In the genomic region with DNA sequence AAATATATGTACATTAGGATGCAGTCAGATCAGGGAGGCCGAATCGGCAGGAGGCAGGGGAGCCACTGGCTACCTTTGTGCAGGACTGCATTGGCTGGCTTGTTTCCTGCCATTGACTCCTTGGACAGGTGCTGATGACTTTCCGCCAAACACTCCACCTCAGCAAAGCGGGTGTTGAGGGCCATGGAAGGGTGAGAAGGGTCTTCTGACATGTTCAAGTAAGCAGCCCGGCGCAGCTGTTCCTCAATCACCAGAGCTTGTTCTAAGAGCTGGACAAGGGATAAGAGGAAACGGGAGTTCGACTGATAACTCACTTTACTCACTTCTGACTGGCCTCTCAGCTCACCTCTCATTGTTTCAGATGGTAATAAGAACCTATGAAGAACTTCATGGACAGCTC, we compare ENCODE assay signal across 19 cellular contexts.
"Had no signal": no experiment of that assay in that cellular context is flagged by ENCODE, and none has a peak within 500 bp of the region (broad histone marks: within the 10 kb centered on the region; RNA-seq: fewer than 3 reads in every experiment).

No MANE protein-coding gene starts in this region.

- H3K27ac ChIP-seq: esophagus muscularis mucosa, left lung, prostate gland, skin epidermis had no signal

- FAIRE-seq: colon had no signal

- DNase-seq: activated CD4-positive, alpha-beta T cell treated with anti-CD3 and anti-CD28 coated beads, Interleukin-2, amount 50 U/mL, for 4 hours; activated naive CD4-positive, alpha-beta T cell treated with Interleukin-2 at 50 U/mL for 16 hours; caudate nucleus; hippocampal formation; kidney; left lung; occipital lobe; right cardiac atrium; stimulated activated CD4-positive, alpha-beta T cell treated with anti-CD3 and anti-CD28 coated beads, Interleukin-15, amount 100 ng/mL, for 24 hours; stimulated activated CD4-positive, alpha-beta T cell treated with anti-CD3 and anti-CD28 coated beads, Interleukin-4, amount 100 ng/mL, for 1 hour; stimulated activated naive CD4-positive, alpha-beta T cell; trophoblast cell had no signal

- H3K4me3 Mint-ChIP-seq: activated T-helper 1 cell treated with anti-CD3 and anti-CD28 coated beads, Interleukin-12 subunit alpha, Interleukin-12 subunit beta, Interleukin-2, Interleukin-4 antibody, amounts not matched to agents 30 ng/mL and 10 ng/mL and 1 ng/mL, durations not matched to agents 14 hours and 24 hours and 36 hours; nephron had no signal

- ATAC-seq: activated CD4-positive, CD25-positive, alpha-beta regulatory T cell treated with anti-CD3 and anti-CD28 coated beads, Interleukin-2, amount 50 U/mL, for 24 hours; left lung; right cardiac atrium had no signal

- H3K27ac Mint-ChIP-seq: activated T-helper 1 cell treated with anti-CD3 and anti-CD28 coated beads, Interleukin-12 subunit alpha, Interleukin-12 subunit beta, Interleukin-2, Interleukin-4 antibody, amounts not matched to agents 30 ng/mL and 10 ng/mL and 1 ng/mL, durations not matched to agents 14 hours and 24 hours and 36 hours had no signal

- H3K27me3 ChIP-seq: esophagus muscularis mucosa, left lung had no signal

- H3K9me3 ChIP-seq: esophagus muscularis mucosa, left lung, prostate gland had no signal

- H3K4me1 ChIP-seq: prostate gland had no signal

- H3K4me3 ChIP-seq: esophagus muscularis mucosa, left lung, prostate gland, skin epidermis had no signal

- H3K9me3 Mint-ChIP-seq: activated T-helper 1 cell treated with anti-CD3 and anti-CD28 coated beads, Interleukin-12 subunit alpha, Interleukin-12 subunit beta, Interleukin-2, Interleukin-4 antibody, amounts not matched to agents 30 ng/mL and 10 ng/mL and 1 ng/mL, durations not matched to agents 14 hours and 24 hours and 36 hours; nephron had no signal
